In the genomic region with DNA sequence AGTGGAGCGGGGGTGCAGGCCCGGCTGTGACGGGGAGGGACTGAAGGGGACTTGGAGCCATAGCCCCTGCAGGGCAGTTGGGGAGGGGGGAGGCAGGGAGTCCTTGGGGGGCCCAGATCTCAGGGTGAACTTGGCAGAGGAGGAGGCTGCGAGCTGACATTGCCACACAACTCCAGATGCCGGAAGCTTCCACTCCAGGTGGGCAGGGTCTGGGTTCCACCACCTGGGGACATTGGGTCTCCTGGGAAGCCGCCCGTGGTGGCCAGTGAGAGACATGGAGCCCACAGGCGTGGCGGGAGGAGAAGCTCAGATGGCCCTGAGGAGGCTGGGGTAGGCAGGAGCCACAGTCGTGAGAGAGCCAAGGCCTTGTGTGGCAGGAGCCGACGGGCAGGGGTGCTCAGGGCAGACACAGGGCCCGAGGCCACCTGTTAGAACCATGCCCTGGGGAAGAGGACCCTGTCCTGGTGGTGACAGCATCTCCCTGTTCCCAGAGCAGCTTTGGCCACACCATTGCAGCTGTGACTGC, we compare ENCODE assay signal across 2 cellular contexts.
TF ChIP-seq lines count a peak whose summit lies in the region.

No MANE protein-coding gene starts in this region.

TF ChIP-seq in IMR-90, 13 proteins besides CTCF, POLR2A, EP300 and RAD21:
- no peak for TF ChIP-seq ELK1 (IDR thresholded peaks at IDR 0.05; ENCODE audit: borderline replicate concordance, low read depth, low read length)
- TF ChIP-seq NFE2L2 (IDR thresholded peaks at IDR 0.05; ENCODE audit: low read depth, low read length), result no peak
- no peak for TF ChIP-seq CHD1 (IDR thresholded peaks at IDR 0.05; ENCODE audit: low read depth, low read length)

TF ChIP-seq in H1, 55 proteins besides CTCF, POLR2A, EP300 and RAD21:
- TF ChIP-seq KDM5A (IDR thresholded peaks at IDR 0.05; ENCODE audit: low read length) (no peak), GTF2F1 (IDR thresholded peaks at IDR 0.05; ENCODE audit: borderline replicate concordance, low read depth, low read length) (no peak), CREB1 (IDR thresholded peaks at IDR 0.05) (no peak), TAF7 (optimal IDR thresholded peaks at IDR 0.05; ENCODE audit: borderline replicate concordance, low read depth, low read length) (no peak), SIX5 (IDR thresholded peaks at IDR 0.05; ENCODE audit: low read depth, low read length) (no peak), CBX5 (IDR thresholded peaks at IDR 0.05; ENCODE audit: low read depth, low read length) (no peak), BACH1 (IDR thresholded peaks at IDR 0.05; ENCODE audit: low read length) (no peak), RFX5 (IDR thresholded peaks at IDR 0.05; ENCODE audit: borderline replicate concordance, low read depth, low read length) (no peak), SIRT6 (IDR thresholded peaks at IDR 0.05; ENCODE audit: low read length) (no peak), RBBP5 (IDR thresholded peaks at IDR 0.05; ENCODE audit: borderline replicate concordance, low read depth, low read length) (no peak), MAFK (IDR thresholded peaks at IDR 0.05; ENCODE audit: low read depth, low read length) (no peak), SP1 (IDR thresholded peaks at IDR 0.05; ENCODE audit: low read depth, low read length) (no peak)
- TF ChIP-seq, protein P1, sequence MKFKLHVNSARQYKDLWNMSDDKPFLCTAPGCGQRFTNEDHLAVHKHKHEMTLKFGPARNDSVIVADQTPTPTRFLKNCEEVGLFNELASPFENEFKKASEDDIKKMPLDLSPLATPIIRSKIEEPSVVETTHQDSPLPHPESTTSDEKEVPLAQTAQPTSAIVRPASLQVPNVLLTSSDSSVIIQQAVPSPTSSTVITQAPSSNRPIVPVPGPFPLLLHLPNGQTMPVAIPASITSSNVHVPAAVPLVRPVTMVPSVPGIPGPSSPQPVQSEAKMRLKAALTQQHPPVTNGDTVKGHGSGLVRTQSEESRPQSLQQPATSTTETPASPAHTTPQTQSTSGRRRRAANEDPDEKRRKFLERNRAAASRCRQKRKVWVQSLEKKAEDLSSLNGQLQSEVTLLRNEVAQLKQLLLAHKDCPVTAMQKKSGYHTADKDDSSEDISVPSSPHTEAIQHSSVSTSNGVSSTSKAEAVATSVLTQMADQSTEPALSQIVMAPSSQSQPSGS (IDR thresholded peaks at IDR 0.05; ENCODE audit: low read length), result no peak
- TF ChIP-seq, protein P2, sequence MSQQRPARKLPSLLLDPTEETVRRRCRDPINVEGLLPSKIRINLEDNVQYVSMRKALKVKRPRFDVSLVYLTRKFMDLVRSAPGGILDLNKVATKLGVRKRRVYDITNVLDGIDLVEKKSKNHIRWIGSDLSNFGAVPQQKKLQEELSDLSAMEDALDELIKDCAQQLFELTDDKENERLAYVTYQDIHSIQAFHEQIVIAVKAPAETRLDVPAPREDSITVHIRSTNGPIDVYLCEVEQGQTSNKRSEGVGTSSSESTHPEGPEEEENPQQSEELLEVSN (IDR thresholded peaks at IDR 0.05), result no peak
